In the genomic region with DNA sequence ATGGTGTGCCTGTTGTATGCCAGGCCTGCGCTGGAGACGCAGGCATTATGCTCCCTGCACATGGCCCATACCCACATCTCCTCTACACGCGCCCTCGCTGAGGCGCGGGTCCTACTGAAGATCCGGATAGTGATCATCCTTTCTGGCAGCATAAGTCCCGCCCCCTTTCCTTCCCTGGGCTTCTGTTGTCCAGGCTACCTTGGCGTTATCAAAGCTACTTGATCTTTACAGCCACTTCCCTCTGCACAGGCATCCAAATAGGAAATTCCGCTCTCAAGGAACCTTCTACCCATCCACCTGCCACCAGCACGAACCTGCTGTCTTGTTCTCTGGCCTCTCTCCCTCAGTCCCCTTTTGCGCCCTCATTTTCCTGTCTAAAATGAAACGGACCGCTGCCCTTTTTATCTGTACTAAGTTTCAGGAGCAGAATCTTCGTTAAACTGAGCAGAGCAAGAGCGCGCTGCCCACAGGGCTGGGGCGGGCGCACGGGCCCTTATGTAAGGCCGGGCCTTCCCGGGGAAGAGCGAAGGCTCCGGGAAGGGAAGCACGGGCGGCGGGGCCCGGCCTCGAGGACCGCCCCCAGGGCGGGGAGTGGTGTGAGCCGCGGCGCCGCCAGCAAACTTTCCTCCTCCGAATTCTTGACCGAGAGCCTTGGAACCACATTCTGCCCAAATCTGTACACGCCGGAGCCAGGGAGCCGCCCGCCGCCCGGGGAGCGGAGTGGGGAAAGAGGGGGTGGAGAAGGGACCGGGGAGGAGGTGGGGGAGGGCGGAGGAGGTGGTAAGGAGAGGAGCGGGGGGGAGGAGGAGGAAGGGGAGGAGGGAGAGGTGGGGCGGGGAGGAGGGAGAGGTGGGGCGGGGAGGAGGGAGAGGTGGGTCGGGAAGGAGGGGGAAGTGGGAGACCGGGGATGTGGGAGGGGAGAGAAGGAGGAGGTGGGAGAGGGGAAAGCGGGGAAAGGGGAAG, we compare ENCODE assay signal across 8 cellular contexts. TPM values are rescaled to one million over a fixed set of nuclear protein-coding genes. Genes with fewer than 3 reads are reported as not detected.
DNase-seq lines count a peak whose midpoint lies in the region; ATAC-seq, FAIRE-seq and TF ChIP-seq lines count a peak whose summit lies in the region.

No MANE protein-coding gene starts in this region.

- in situ Hi-C loops in ACHN (cut with HindIII; ENCODE audit: low pct_ligation_motif_present, low pct_unique_long_range_greater_than_20kb, low sequenced_read_pairs): no loop called here

- peak; percentile 21 for ATAC-seq in HG03520 (IDR thresholded peaks at IDR 0.05; ENCODE audit: unreplicated experiment)

- no peak overlapping the region for H3K27ac Mint-ChIP-seq in activated naive CD8-positive, alpha-beta T cell treated with anti-CD3 and anti-CD28 coated beads for 36 hours

- no peaks in the 10 kb centered on the region for H3K36me3 Mint-ChIP-seq in activated naive CD8-positive, alpha-beta T cell treated with anti-CD3 and anti-CD28 coated beads for 36 hours

- H3K36me3 ChIP-seq in Peyer's patch (no peaks in the 10 kb centered on the region), neuron (ENCODE audit: insufficient read depth, low read length) (no peaks in the 10 kb centered on the region), urinary bladder (ENCODE audit: insufficient read depth) (no peaks in the 10 kb centered on the region)

- 4% methylated on average over 51 of the region's 53 CpGs for WGBS in urinary bladder

- peak; percentile 81 for DNase-seq in ACHN
- no peak for DNase-seq in GM18507 (ENCODE audit: extremely low spot score, insufficient read length, low read depth)
- DNase-seq in Peyer's patch: peak; percentile 64 to 85 (median 82)
- peak; percentile 25 for DNase-seq in activated naive CD8-positive, alpha-beta T cell treated with anti-CD3 and anti-CD28 coated beads for 36 hours
- peak; percentile 86 for DNase-seq in glomerular visceral epithelial cell (ENCODE audit: extremely low spot score)

- no peaks in the 10 kb centered on the region for H3K27me3 ChIP-seq in Peyer's patch
- peaks cover 23% of the 10 kb centered on the region for H3K27me3 ChIP-seq in neuron (ENCODE audit: insufficient read depth, low read length)

- H3K4me3 ChIP-seq in Peyer's patch (peak overlapping the region; percentile 58 to 64 (median 62)), neuron (ENCODE audit: low read length) (peak overlapping the region; percentile 86), urinary bladder (ENCODE audit: low read depth, low read length) (peak overlapping the region; percentile 65)

- peak overlapping the region; percentile 64 for H3K4me3 Mint-ChIP-seq in activated naive CD8-positive, alpha-beta T cell treated with anti-CD3 and anti-CD28 coated beads for 36 hours

- peak; percentile 45 to 55 for TF ChIP-seq POLR2A in Peyer's patch (IDR thresholded peaks at IDR 0.05)

- peaks cover 19% of the 10 kb centered on the region for H3K4me1 Mint-ChIP-seq in activated naive CD8-positive, alpha-beta T cell treated with anti-CD3 and anti-CD28 coated beads for 36 hours

- H3K4me1 ChIP-seq in Peyer's patch: peaks cover 0 to 4% (median 2%) of the 10 kb centered on the region in 4 donors
- H3K4me1 ChIP-seq in neuron (ENCODE audit: insufficient read depth, low read length): peaks cover 12% of the 10 kb centered on the region
- H3K4me1 ChIP-seq in urinary bladder (ENCODE audit: insufficient read depth): no peaks in the 10 kb centered on the region

- no peaks in the 10 kb centered on the region for H3K27me3 Mint-ChIP-seq in activated naive CD8-positive, alpha-beta T cell treated with anti-CD3 and anti-CD28 coated beads for 36 hours

- peak; percentile 81 for FAIRE-seq in GM18507 (lab: Jason Lieb, UNC)

- TF ChIP-seq CTCF in Peyer's patch (IDR thresholded peaks at IDR 0.05): no peak

- H3K9me3 ChIP-seq in Peyer's patch (no peaks in the 10 kb centered on the region), neuron (ENCODE audit: low read length) (no peaks in the 10 kb centered on the region)

- peak overlapping the region; percentile 74 to 90 (median 86) for H3K27ac ChIP-seq in Peyer's patch
- H3K27ac ChIP-seq in urinary bladder (ENCODE audit: low read depth): peak overlapping the region; percentile 77

- H3K9me3 Mint-ChIP-seq in activated naive CD8-positive, alpha-beta T cell treated with anti-CD3 and anti-CD28 coated beads for 36 hours: no peaks in the 10 kb centered on the region

- H2AFZ ChIP-seq in neuron (ENCODE audit: low read depth, low read length): peak overlapping the region; percentile 88

RNA-seq across cellular contexts. Expression of a gene that starts 0.9 kb away (rescaled TPM):
- total RNA-seq in Peyer's patch: not detected
- total RNA-seq in activated naive CD8-positive, alpha-beta T cell treated with anti-CD3 and anti-CD28 coated beads for 36 hours: not detected
- total RNA-seq in urinary bladder: 0.21 TPM
- 0.20 TPM for polyA plus RNA-seq in urinary bladder

RNA-seq across cellular contexts. Expression of a gene that starts 44.4 kb away (rescaled TPM):
- total RNA-seq in Peyer's patch (100 to 1,000 TPM in 3 of 4 donors, 10 to 100 TPM in 1; 93.5 to 280 (median 154) TPM), urinary bladder (415 TPM)
- total RNA-seq in activated naive CD8-positive, alpha-beta T cell treated with anti-CD3 and anti-CD28 coated beads for 36 hours: 100 to 1,000 TPM; 804 to 850 TPM
- polyA plus RNA-seq in urinary bladder: 470 TPM
